15 cellular contexts compared by ENCODE assay signal in the genomic region with DNA sequence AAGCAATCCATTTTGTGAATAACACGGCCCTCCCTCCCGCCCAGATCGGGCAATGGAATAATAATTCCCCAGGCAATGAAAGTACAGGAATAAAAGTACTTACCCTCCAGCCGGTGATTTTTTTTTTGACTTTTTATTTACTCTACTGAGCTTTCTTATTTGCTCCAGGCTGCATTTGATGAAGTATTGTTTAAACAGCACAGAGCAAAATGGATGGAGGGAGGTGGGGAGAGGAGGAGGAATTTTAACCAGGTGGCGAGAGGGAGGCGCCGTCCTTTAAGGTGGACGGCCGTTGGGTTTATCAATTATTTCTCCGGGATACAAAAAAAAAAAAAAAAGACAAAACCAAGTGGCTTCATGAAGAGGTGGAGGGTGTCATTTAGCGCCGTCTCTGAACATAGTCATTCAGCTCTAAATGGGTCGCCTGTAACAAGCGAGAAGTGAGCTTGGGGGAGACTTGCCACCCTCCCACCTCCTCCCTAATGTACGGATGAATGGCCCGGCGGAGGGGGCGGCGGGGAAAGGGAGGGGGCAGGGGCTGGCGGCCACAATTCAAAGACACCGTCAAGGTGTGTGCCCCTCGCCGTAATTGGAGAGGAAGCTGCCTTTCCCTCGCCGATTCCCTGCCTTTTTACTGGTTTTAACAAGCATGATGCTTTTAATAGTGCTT.
A peak's percentile ranks its signal among the peaks of the same experiment; 100 is the strongest.
DNase-seq lines count a peak whose midpoint lies in the region; ATAC-seq and TF ChIP-seq lines count a peak whose summit lies in the region.
"Had no signal": no experiment of that assay in that cellular context is flagged by ENCODE, and none has a peak within 500 bp of the region (broad histone marks: within the 10 kb centered on the region; RNA-seq: fewer than 3 reads in every experiment).

No MANE protein-coding gene starts in this region.

- intact Hi-C loops in stomach (cut with DNase I; ENCODE audit: low total_unique reads): no loop called here

- TF ChIP-seq POLR2A in stomach (IDR thresholded peaks at IDR 0.05): no peak

- H3K4me3 ChIP-seq in iPS-15b (ENCODE audit: low read depth, low read length) (peak overlapping the region; percentile 20), stomach (peak overlapping the region; percentile 16 to 36 (median 28))
- H3K4me3 ChIP-seq: gastrocnemius medialis, K562 had no signal

- peaks cover 3% of the 10 kb centered on the region for H3K4me1 ChIP-seq in iPS-15b (ENCODE audit: control insufficient read depth, insufficient read depth, low read length)
- peaks cover 0 to 14% (median 3%) of the 10 kb centered on the region in 4 donors for H3K4me1 ChIP-seq in stomach
- H3K4me1 ChIP-seq: gastrocnemius medialis had no signal

- no peak for TF ChIP-seq EP300 in stomach (IDR thresholded peaks at IDR 0.05)

- H3K36me3 ChIP-seq in iPS-15b (ENCODE audit: control insufficient read depth, insufficient read depth, low read length) (no peaks in the 10 kb centered on the region), stomach (no peaks in the 10 kb centered on the region)
- H3K36me3 ChIP-seq: gastrocnemius medialis had no signal

- peaks cover 3% of the 10 kb centered on the region for H3K27me3 ChIP-seq in iPS-15b (ENCODE audit: control insufficient read depth, insufficient read depth, low read length)
- H3K27me3 ChIP-seq in stomach: peaks cover 0 to 22% (median 16%) of the 10 kb centered on the region in 3 donors

- 8 to 15% (median 9%) methylated on average over 25 of the region's 25 CpGs for WGBS in stomach, 5 donors

- ATAC-seq in HG02798 (IDR thresholded peaks at IDR 0.05; ENCODE audit: poor library complexity, unreplicated experiment): no peak
- ATAC-seq: gastrocnemius medialis, K562 had no signal

- no peak overlapping the region for H3K9ac ChIP-seq in iPS-15b (ENCODE audit: low read depth, low read length)

- no peaks in the 10 kb centered on the region for H3K9me3 ChIP-seq in iPS-15b (ENCODE audit: control insufficient read depth, insufficient read depth, low read length)
- H3K9me3 ChIP-seq in stomach: peaks cover 0 to 8% (median 3%) of the 10 kb centered on the region in 4 donors
- H3K9me3 ChIP-seq: gastrocnemius medialis had no signal

- no peak for TF ChIP-seq CTCF in stomach (IDR thresholded peaks at IDR 0.05)

- no peak overlapping the region for H3K27ac ChIP-seq in stomach
- H3K27ac ChIP-seq: C4-2B, gastrocnemius medialis had no signal

- DNase-seq in NCI-H1092 treated with DMSO at 0.1 percent for 48 hours (lab: John Stamatoyannopoulos, UW) (peak; percentile 94), NCI-H69 (lab: John Stamatoyannopoulos, UW) (peak; percentile 82), stomach (no peak), germinal center (ENCODE audit: low spot score) (no peak)
- no peak for DNase-seq in stimulated activated CD4-positive, alpha-beta T cell treated with anti-CD3 and anti-CD28 coated beads, Interleukin-1b, Interleukin-23, amount 100 ng/mL, for 48 hours
- DNase-seq: activated CD4-positive, alpha-beta T cell treated with anti-CD3 and anti-CD28 coated beads, Interleukin-2, amount 10 ng/mL, durations not matched to agents 24 days and 14 days; activated T-cell treated with anti-CD3 and anti-CD28 coated beads for 4 hours; gastrocnemius medialis; GOT3; NCI-H2029; stimulated activated naive CD4-positive, alpha-beta T cell treated with Interleukin-2 at 50 U/mL for 16 hours had no signal

Comparison
In these comparisons a context has a peak if more than half of its experiments do, and no peak if none do; other contexts are left out.
1. DNase-seq: peak in NCI-H1092 treated with DMSO at 0.1 percent for 48 hours (single experiment) and NCI-H69 (single experiment); none in stomach (single experiment), germinal center (single experiment) and stimulated activated CD4-positive, alpha-beta T cell treated with anti-CD3 and anti-CD28 coated beads, Interleukin-1b, Interleukin-23, amount 100 ng/mL, for 48 hours (single experiment).